In genomic region chr6:30912746-30913520, GRCh38 we compare ENCODE assay signal across 1 cellular context.
TF ChIP-seq lines count a peak whose summit lies in the region.

No MANE protein-coding gene starts in this region.

TF ChIP-seq in HCT116, 20 proteins besides CTCF, POLR2A, EP300 and RAD21:
- TF ChIP-seq, protein P1, sequence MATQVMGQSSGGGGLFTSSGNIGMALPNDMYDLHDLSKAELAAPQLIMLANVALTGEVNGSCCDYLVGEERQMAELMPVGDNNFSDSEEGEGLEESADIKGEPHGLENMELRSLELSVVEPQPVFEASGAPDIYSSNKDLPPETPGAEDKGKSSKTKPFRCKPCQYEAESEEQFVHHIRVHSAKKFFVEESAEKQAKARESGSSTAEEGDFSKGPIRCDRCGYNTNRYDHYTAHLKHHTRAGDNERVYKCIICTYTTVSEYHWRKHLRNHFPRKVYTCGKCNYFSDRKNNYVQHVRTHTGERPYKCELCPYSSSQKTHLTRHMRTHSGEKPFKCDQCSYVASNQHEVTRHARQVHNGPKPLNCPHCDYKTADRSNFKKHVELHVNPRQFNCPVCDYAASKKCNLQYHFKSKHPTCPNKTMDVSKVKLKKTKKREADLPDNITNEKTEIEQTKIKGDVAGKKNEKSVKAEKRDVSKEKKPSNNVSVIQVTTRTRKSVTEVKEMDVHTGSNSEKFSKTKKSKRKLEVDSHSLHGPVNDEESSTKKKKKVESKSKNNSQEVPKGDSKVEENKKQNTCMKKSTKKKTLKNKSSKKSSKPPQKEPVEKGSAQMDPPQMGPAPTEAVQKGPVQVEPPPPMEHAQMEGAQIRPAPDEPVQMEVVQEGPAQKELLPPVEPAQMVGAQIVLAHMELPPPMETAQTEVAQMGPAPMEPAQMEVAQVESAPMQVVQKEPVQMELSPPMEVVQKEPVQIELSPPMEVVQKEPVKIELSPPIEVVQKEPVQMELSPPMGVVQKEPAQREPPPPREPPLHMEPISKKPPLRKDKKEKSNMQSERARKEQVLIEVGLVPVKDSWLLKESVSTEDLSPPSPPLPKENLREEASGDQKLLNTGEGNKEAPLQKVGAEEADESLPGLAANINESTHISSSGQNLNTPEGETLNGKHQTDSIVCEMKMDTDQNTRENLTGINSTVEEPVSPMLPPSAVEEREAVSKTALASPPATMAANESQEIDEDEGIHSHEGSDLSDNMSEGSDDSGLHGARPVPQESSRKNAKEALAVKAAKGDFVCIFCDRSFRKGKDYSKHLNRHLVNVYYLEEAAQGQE (IDR thresholded peaks at IDR 0.05; ENCODE audit: low read depth): no peak
- TF ChIP-seq EGR1 (IDR thresholded peaks at IDR 0.05; ENCODE audit: low read depth): no peak
- TF ChIP-seq ZBTB33 (IDR thresholded peaks at IDR 0.05; ENCODE audit: extremely low read depth, insufficient replicate concordance, low read length): no peak
- no peak for TF ChIP-seq FOSL1 (IDR thresholded peaks at IDR 0.05; ENCODE audit: low read depth)
- no peak for TF ChIP-seq EZH2 (IDR thresholded peaks at IDR 0.05)
- no peak for TF ChIP-seq JUND (IDR thresholded peaks at IDR 0.05)
- TF ChIP-seq, protein P2, sequence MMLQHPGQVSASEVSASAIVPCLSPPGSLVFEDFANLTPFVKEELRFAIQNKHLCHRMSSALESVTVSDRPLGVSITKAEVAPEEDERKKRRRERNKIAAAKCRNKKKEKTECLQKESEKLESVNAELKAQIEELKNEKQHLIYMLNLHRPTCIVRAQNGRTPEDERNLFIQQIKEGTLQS (IDR thresholded peaks at IDR 0.05): no peak
- no peak for TF ChIP-seq ZFX (IDR thresholded peaks at IDR 0.05)
- TF ChIP-seq ELF1 (IDR thresholded peaks at IDR 0.05; ENCODE audit: borderline replicate concordance, low read depth): no peak
- no peak for TF ChIP-seq CEBPB (IDR thresholded peaks at IDR 0.05; ENCODE audit: low read depth)
- TF ChIP-seq POLR2AphosphoS5 (IDR thresholded peaks at IDR 0.05; ENCODE audit: low read depth, low read length): no peak
- no peak for TF ChIP-seq SIN3A (IDR thresholded peaks at IDR 0.05; ENCODE audit: low read depth)
- no peak for TF ChIP-seq YY1 (IDR thresholded peaks at IDR 0.05; ENCODE audit: extremely low read depth, insufficient replicate concordance, low read depth, low read length)
- no peak for TF ChIP-seq MAX (IDR thresholded peaks at IDR 0.05)
- TF ChIP-seq ZNF274 (IDR thresholded peaks at IDR 0.05; ENCODE audit: low read depth, low read length): no peak
- TF ChIP-seq TCF7L2 (IDR thresholded peaks at IDR 0.05; ENCODE audit: borderline replicate concordance, extremely low read depth, insufficient read depth, insufficient read length): no peak
- no peak for TF ChIP-seq SP1 (IDR thresholded peaks at IDR 0.05; ENCODE audit: low read depth)
- no peak for TF ChIP-seq CBX3 (IDR thresholded peaks at IDR 0.05; ENCODE audit: low read depth)
- TF ChIP-seq SRF (IDR thresholded peaks at IDR 0.05; ENCODE audit: low read depth): no peak
- no peak for TF ChIP-seq EZH2phosphoT487 (IDR thresholded peaks at IDR 0.05; ENCODE audit: borderline replicate concordance)
TF ChIP-seq in HCT116: peak in this region for 0.
